In the genomic region with DNA sequence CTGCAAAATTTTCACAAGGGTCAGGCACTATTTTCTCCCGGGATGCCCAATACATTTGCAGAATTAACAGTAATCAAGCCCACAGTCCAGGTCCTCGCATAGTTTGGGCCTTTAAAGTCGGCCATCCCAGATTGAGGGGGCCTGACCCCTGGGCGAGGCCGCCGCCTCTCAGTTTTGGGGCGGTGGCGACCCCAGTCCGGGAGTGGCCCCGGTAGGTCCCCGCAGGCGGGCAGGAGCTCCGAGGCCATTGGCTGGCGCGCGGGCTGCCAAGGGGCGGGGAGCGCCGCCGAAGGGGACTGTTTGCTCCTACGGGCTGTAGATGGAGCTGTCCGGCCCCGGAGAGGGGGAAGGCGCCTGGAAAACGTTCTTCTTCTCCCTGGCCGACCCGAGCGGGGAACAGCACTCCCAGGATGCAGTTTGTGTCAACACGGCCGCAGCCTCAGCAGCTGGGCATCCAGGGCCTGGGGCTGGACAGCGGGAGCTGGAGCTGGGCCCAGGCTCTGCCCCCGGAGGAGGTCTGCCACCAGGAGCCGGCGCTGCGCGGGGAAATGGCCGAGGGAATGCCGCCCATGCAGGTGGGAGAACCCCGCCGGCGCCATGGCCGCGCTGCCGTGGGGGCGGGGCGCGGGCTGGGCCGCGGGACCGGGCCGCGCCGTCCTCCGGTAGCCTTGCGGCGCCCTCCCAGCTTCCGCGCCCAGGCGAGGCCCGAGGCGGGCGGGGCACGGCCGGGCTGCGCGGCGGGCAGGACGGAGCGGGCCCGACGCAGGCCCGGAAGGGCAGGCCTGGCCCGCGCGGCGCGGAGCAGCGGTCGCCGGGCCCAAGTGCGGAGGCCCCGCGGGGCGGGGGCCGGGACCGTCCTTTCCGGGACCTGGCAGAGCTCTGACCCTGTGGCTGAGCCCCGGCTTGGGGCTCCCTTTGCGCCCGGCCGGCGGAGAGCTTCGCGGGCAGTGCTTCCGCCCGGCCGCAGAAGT, we compare ENCODE assay signal across 8 cellular contexts. TPM values are rescaled to one million over a fixed set of nuclear protein-coding genes. Genes with fewer than 3 reads are reported as not detected.
A peak's percentile ranks its signal among the peaks of the same experiment; 100 is the strongest.
DNase-seq lines count a peak whose midpoint lies in the region; ATAC-seq and TF ChIP-seq lines count a peak whose summit lies in the region.

Gene ZNF282 (plus strand): TSS at position 367 of the 971 bp plus-strand sequence. CDS start 44 bp downstream, at position 411.

- H3K27ac ChIP-seq in lower lobe of right lung = peak within 1 kb of the TSS; percentile 89

- H3K9me3 Mint-ChIP-seq in activated CD4-positive, alpha-beta memory T cell treated with anti-CD3 and anti-CD28 coated beads, Interleukin-2, amount 10 ng/mL, durations not matched to agents 7 days and 5 days = no peaks in the 10 kb centered on the region

- peak within 1 kb of the TSS; percentile 88 for H3K4me3 ChIP-seq in lower lobe of right lung

- peak within 1 kb of the TSS; percentile 94 for H3K27ac Mint-ChIP-seq in activated CD4-positive, alpha-beta memory T cell treated with anti-CD3 and anti-CD28 coated beads, Interleukin-2, amount 10 ng/mL, durations not matched to agents 7 days and 5 days

- DNase-seq in CD1c-positive myeloid dendritic cell (ENCODE audit: extremely low spot score) (peak; percentile 83), NCI-H748 (lab: John Stamatoyannopoulos, UW; ENCODE audit: unreplicated experiment) (peak; percentile 93), ecto neural progenitor cell (ENCODE audit: low spot score) (peak; percentile 95), lower lobe of right lung (peak; percentile 93)
- peak; percentile 81 for DNase-seq in activated CD4-positive, alpha-beta memory T cell treated with anti-CD3 and anti-CD28 coated beads, Interleukin-2, amount 10 ng/mL, durations not matched to agents 7 days and 5 days
- peak; percentile 62 to 79 (median 62) for DNase-seq in stimulated activated CD4-positive, alpha-beta T cell treated with anti-CD3 and anti-CD28 coated beads, TNF-alpha, amount 100 ng/mL, for 24 hours (ENCODE audit: low read depth in 3 of 3)

- H3K27me3 Mint-ChIP-seq in activated CD4-positive, alpha-beta memory T cell treated with anti-CD3 and anti-CD28 coated beads, Interleukin-2, amount 10 ng/mL, durations not matched to agents 7 days and 5 days = no peaks in the 10 kb centered on the region

- POLR2A ChIA-PET in activated CD4-positive, alpha-beta memory T cell treated with anti-CD3 and anti-CD28 coated beads, Interleukin-2, amount 10 ng/mL, durations not matched to agents 7 days and 5 days (lab: Charles Lee) = interaction anchor here (0.5 to 4.2 kb wide), 22 partner anchors 8 to 676 kb away, joined by 3 to 45 read pairs (median 4); partner anchors contain the start of genes ZNF212, ZNF398, ZNF425 and ZNF783

- no peaks in the 10 kb centered on the region for H3K27me3 ChIP-seq in lower lobe of right lung (ENCODE audit: low read depth)

- no peaks in the 10 kb centered on the region for H3K9me3 ChIP-seq in lower lobe of right lung

- peaks cover 23% of the 10 kb centered on the region for H3K4me1 ChIP-seq in lower lobe of right lung

- peak within 1 kb of the TSS; percentile 96 for H3K4me3 Mint-ChIP-seq in activated CD4-positive, alpha-beta memory T cell treated with anti-CD3 and anti-CD28 coated beads, Interleukin-2, amount 10 ng/mL, durations not matched to agents 7 days and 5 days

- CTCF ChIA-PET in activated CD4-positive, alpha-beta memory T cell treated with anti-CD3 and anti-CD28 coated beads, Interleukin-2, amount 10 ng/mL, durations not matched to agents 7 days and 5 days (lab: Charles Lee) = interaction anchor here (0.7 to 2.1 kb wide), 25 partner anchors 9 to 429 kb away, joined by 3 to 27 read pairs (median 4); partner anchors contain the start of genes ZNF398, ZNF425 and ZNF783

- H3K36me3 ChIP-seq in lower lobe of right lung = peaks cover 24% of the 10 kb centered on the region

- ATAC-seq in GM19328 (IDR thresholded peaks at IDR 0.05; ENCODE audit: unreplicated experiment) (peak; percentile 87), HG03520 (IDR thresholded peaks at IDR 0.05; ENCODE audit: unreplicated experiment) (peak; percentile 86), lower lobe of right lung (peak; percentile 98 to 99)

- peaks cover 41% of the 10 kb centered on the region for H3K36me3 Mint-ChIP-seq in activated CD4-positive, alpha-beta memory T cell treated with anti-CD3 and anti-CD28 coated beads, Interleukin-2, amount 10 ng/mL, durations not matched to agents 7 days and 5 days (ENCODE audit: low read depth)

- H3K4me1 Mint-ChIP-seq in activated CD4-positive, alpha-beta memory T cell treated with anti-CD3 and anti-CD28 coated beads, Interleukin-2, amount 10 ng/mL, durations not matched to agents 7 days and 5 days = peaks cover 57% of the 10 kb centered on the region

- peak; percentile 73 for TF ChIP-seq CTCF in lower lobe of right lung (IDR thresholded peaks at IDR 0.05)

- intact Hi-C loops in lower lobe of right lung (cut with DNase I) = no loop called here

RNA-seq across cellular contexts. Expression of gene ZNF282, which starts in this region (rescaled TPM):
- 10 to 100 TPM; 66.1 to 66.6 TPM for total RNA-seq in activated CD4-positive, alpha-beta memory T cell treated with anti-CD3 and anti-CD28 coated beads, Interleukin-2, amount 10 ng/mL, durations not matched to agents 7 days and 5 days
- total RNA-seq in lower lobe of right lung = 20.9 TPM

Comparison
In these comparisons a context has a peak if more than half of its experiments do, and no peak if none do; other contexts are left out.
1. Peak in every context shown above with its lines: DNase-seq, ATAC-seq, H3K4me3 ChIP-seq and H3K27ac ChIP-seq.